Comparison of ENCODE assay signal across 8 cellular contexts in genomic region chr12:6538420-6539275, GRCh38. TPM values are rescaled to one million over a fixed set of nuclear protein-coding genes. Genes with fewer than 3 reads are reported as not detected.
DNase-seq lines count a peak whose midpoint lies in the region; ATAC-seq and TF ChIP-seq lines count a peak whose summit lies in the region.

No MANE protein-coding gene starts in this region.

- H3K9me2 ChIP-seq in OCI-LY7 (ENCODE audit: insufficient read depth, low read length): no peaks in the 10 kb centered on the region

- in situ Hi-C loops in gastrocnemius medialis (cut with MboI; ENCODE audit: low sequenced_read_pairs in 4 of 4): loop anchor here in 1 of 4 donors (25.0 kb wide), 1 partner anchor 126 kb away; no protein-coding TSS in a partner anchor

- no peaks in the 10 kb centered on the region for H3K27me3 Mint-ChIP-seq in activated CD4-positive, alpha-beta T cell treated with anti-CD3 and anti-CD28 coated beads for 36 hours

- no TSS peak for BruUV-seq in OCI-LY7 (replicated peaks; lab: Mats Ljungman, UMichigan)

- POLR2A ChIA-PET in activated CD4-positive, alpha-beta T cell treated with anti-CD3 and anti-CD28 coated beads for 36 hours (lab: Charles Lee): interaction anchor here (0.5 to 1.3 kb wide), 9 partner anchors 15 to 326 kb away, joined by 3 to 6 read pairs (median 4); partner anchors contain the start of genes MRPL51 and USP5
- POLR2A ChIA-PET in OCI-LY7 (lab: Charles Lee): interaction anchor here (0.6 to 1.7 kb wide), 6 partner anchors 8 to 393 kb away, joined by 3 to 6 read pairs (median 4); partner anchors contain the start of gene CD27

- ATAC-seq in activated CD4-positive, alpha-beta T cell treated with anti-CD3 and anti-CD28 coated beads for 36 hours: no peak
- no peak for ATAC-seq in gastrocnemius medialis

- peaks cover 41% of the 10 kb centered on the region for H3K36me3 Mint-ChIP-seq in activated CD4-positive, alpha-beta T cell treated with anti-CD3 and anti-CD28 coated beads for 36 hours (ENCODE audit: low read depth)

- H3K36me3 ChIP-seq in OCI-LY7 (ENCODE audit: insufficient read depth, low read length) (peaks cover 77% of the 10 kb centered on the region), gastrocnemius medialis (peaks cover 0 to 27% of the 10 kb centered on the region in 2 donors)

- peak; percentile 44 for DNase-seq in activated CD4-positive, alpha-beta T cell treated with anti-CD3 and anti-CD28 coated beads for 36 hours
- no peak for DNase-seq in activated CD4-positive, alpha-beta T cell treated with anti-CD3 and anti-CD28 coated beads for 4 hours
- DNase-seq in OCI-LY7 (ENCODE audit: low spot score): peak; percentile 48
- peak; percentile 69 for DNase-seq in cerebellar cortex (ENCODE audit: low spot score)
- peak in 1 of 2 donors; percentile 64 for DNase-seq in gastrocnemius medialis
- no peak for DNase-seq in NCI-H1436 treated with DMSO at 0.1 percent for 48 hours (lab: John Stamatoyannopoulos, UW)
- DNase-seq in NCI-H1105 (lab: John Stamatoyannopoulos, UW): no peak
- no peak for DNase-seq in mesenteric fat pad (ENCODE audit: low spot score)

- H3K9me3 ChIP-seq in OCI-LY7 (ENCODE audit: low read length): no peaks in the 10 kb centered on the region
- no peaks in the 10 kb centered on the region for H3K9me3 ChIP-seq in gastrocnemius medialis

- intact Hi-C loops in activated CD4-positive, alpha-beta T cell treated with anti-CD3 and anti-CD28 coated beads for 36 hours (cut with DNase I, micrococcal nuclease): loop anchor here in 1 of 2 experiments (1.0 to 10.0 kb wide), 4 partner anchors 17 to 1396 kb away; partner anchors contain the start of gene SLC2A3
- intact Hi-C loops in OCI-LY7 (cut with micrococcal nuclease; ENCODE audit: unreplicated experiment): loop anchor here (1.0 kb wide), 1 partner anchor 115 kb away; no protein-coding TSS in a partner anchor
- intact Hi-C loops in gastrocnemius medialis (cut with DNase I; ENCODE audit: low total_unique reads): loop anchor here (1.0 to 5.0 kb wide), 2 partner anchors 115 to 201 kb away; no protein-coding TSS in a partner anchor

- peak overlapping the region; percentile 97 for H3K27ac Mint-ChIP-seq in activated CD4-positive, alpha-beta T cell treated with anti-CD3 and anti-CD28 coated beads for 36 hours

- CTCF ChIA-PET in activated CD4-positive, alpha-beta T cell treated with anti-CD3 and anti-CD28 coated beads for 36 hours (lab: Charles Lee): interaction anchor here (0.5 to 9.4 kb wide), 20 partner anchors 8 to 378 kb away, joined by 3 to 141 read pairs (median 6); partner anchors contain the start of genes CDCA3, IFFO1, LTBR and MRPL51
- CTCF ChIA-PET in OCI-LY7 (lab: Charles Lee; ENCODE audit: unreplicated experiment): interaction anchor here (0.6 to 1.6 kb wide), 5 partner anchors 9 to 115 kb away, joined by 3 to 4 read pairs (median 3); no protein-coding TSS in a partner anchor

- H3K79me2 ChIP-seq in OCI-LY7 (ENCODE audit: insufficient read depth, low read depth, low read length): peaks cover 26% of the 10 kb centered on the region

- TF ChIP-seq POLR2A in gastrocnemius medialis (IDR thresholded peaks at IDR 0.05): peak in 1 of 2 donors; percentile 21

- H3K4me1 Mint-ChIP-seq in activated CD4-positive, alpha-beta T cell treated with anti-CD3 and anti-CD28 coated beads for 36 hours: peaks cover 53% of the 10 kb centered on the region

- TF ChIP-seq CTCF in OCI-LY7 (conservative IDR thresholded peaks at IDR 0.05; ENCODE audit: low read length): no peak
- TF ChIP-seq CTCF in gastrocnemius medialis (IDR thresholded peaks at IDR 0.05 in 4 of 5, conservative IDR thresholded peaks at IDR 0.05 in 1 of 5): no peak

- H3K9me3 Mint-ChIP-seq in activated CD4-positive, alpha-beta T cell treated with anti-CD3 and anti-CD28 coated beads for 36 hours (ENCODE audit: low read depth): no peaks in the 10 kb centered on the region

- H3K4me1 ChIP-seq in OCI-LY7 (ENCODE audit: insufficient read depth, low read length, poor library complexity, severe bottlenecking) (peaks cover 56% of the 10 kb centered on the region), gastrocnemius medialis (peaks cover 34 to 50% of the 10 kb centered on the region in 2 donors)

- no peaks in the 10 kb centered on the region for H3K27me3 ChIP-seq in gastrocnemius medialis

- H4K20me1 ChIP-seq in OCI-LY7 (ENCODE audit: insufficient read depth, low read length): peaks cover 11% of the 10 kb centered on the region; the same call in 1 of the 2 replicates

- H3K4me3 ChIP-seq in OCI-LY7 (ENCODE audit: low read depth, low read length, poor library complexity, severe bottlenecking): no peak overlapping the region
- H3K4me3 ChIP-seq in gastrocnemius medialis: no peak overlapping the region

- peak overlapping the region; percentile 93 for H3K4me2 ChIP-seq in OCI-LY7 (ENCODE audit: low read length)

- peak overlapping the region; percentile 98 for H3K4me3 Mint-ChIP-seq in activated CD4-positive, alpha-beta T cell treated with anti-CD3 and anti-CD28 coated beads for 36 hours

- H2AFZ ChIP-seq in OCI-LY7 (ENCODE audit: low read length): no peak overlapping the region

- H3K27ac ChIP-seq in OCI-LY7 (ENCODE audit: low read depth, low read length, poor library complexity, severe bottlenecking): peak overlapping the region; percentile 95
- peak overlapping the region; percentile 91 to 97 (median 96) for H3K27ac ChIP-seq in gastrocnemius medialis

RNA-seq across cellular contexts. Expression of gene GAPDH, which starts 4.3 kb away (rescaled TPM):
- 1,000 to 10,000 TPM; 7,289 to 9,770 TPM for total RNA-seq in activated CD4-positive, alpha-beta T cell treated with anti-CD3 and anti-CD28 coated beads for 36 hours
- total RNA-seq in OCI-LY7 (2014; rRNA removed; shearing (Covaris generic)): 3,369 and 3,801 TPM in 2 replicates
- total RNA-seq in OCI-LY7 (2022): 3,794 and 4,502 TPM in 2 replicates
- total RNA-seq in gastrocnemius medialis: over 10,000 TPM; 11,241 to 15,891 (median 13,472) TPM
- total RNA-seq in mesenteric fat pad: 1,402 TPM

RNA-seq across cellular contexts. Expression of gene IFFO1, which starts 17.2 kb away (rescaled TPM):
- 1 to 10 TPM; 8.1 to 8.4 TPM for total RNA-seq in activated CD4-positive, alpha-beta T cell treated with anti-CD3 and anti-CD28 coated beads for 36 hours
- total RNA-seq in OCI-LY7 (2014; rRNA removed; shearing (Covaris generic)): 16.9 and 25.4 TPM in 2 replicates
- total RNA-seq in OCI-LY7 (2022): 30.5 and 32.3 TPM in 2 replicates
- 10 to 100 TPM in 1 of 4 donors, 1 to 10 TPM in 3; 6.8 to 10.5 (median 8.3) TPM for total RNA-seq in gastrocnemius medialis
- 22.5 TPM for total RNA-seq in mesenteric fat pad

RNA-seq across cellular contexts. Expression of gene NOP2, which starts 29.4 kb away (rescaled TPM):
- 10 to 100 TPM; 93.2 to 97.1 TPM for total RNA-seq in activated CD4-positive, alpha-beta T cell treated with anti-CD3 and anti-CD28 coated beads for 36 hours
- 87.9 and 116 TPM in 2 replicates for total RNA-seq in OCI-LY7 (2014; rRNA removed; shearing (Covaris generic))
- total RNA-seq in OCI-LY7 (2022) (86.5 and 100 TPM in 2 replicates), gastrocnemius medialis (10 to 100 TPM; 25.7 to 63.3 (median 45.3) TPM), mesenteric fat pad (56.0 TPM)

RNA-seq across cellular contexts. Expression of gene NCAPD2, which starts 44.7 kb away (rescaled TPM):
- total RNA-seq in activated CD4-positive, alpha-beta T cell treated with anti-CD3 and anti-CD28 coated beads for 36 hours: 100 to 1,000 TPM; 199 to 210 TPM
- total RNA-seq in OCI-LY7 (2014; rRNA removed; shearing (Covaris generic)): 157 and 195 TPM in 2 replicates
- total RNA-seq in OCI-LY7 (2022) (225 and 267 TPM in 2 replicates), gastrocnemius medialis (100 to 1,000 TPM in 1 of 4 donors, 10 to 100 TPM in 3; 12.3 to 250 (median 13.3) TPM), mesenteric fat pad (12.8 TPM)

RNA-seq across cellular contexts. Expression of gene MRPL51, which starts 45.6 kb away (rescaled TPM):
- 100 to 1,000 TPM; 232 to 275 TPM for total RNA-seq in activated CD4-positive, alpha-beta T cell treated with anti-CD3 and anti-CD28 coated beads for 36 hours
- total RNA-seq in OCI-LY7 (2014; rRNA removed; shearing (Covaris generic)): 152 and 164 TPM in 2 replicates
- total RNA-seq in OCI-LY7 (2022) (280 and 338 TPM in 2 replicates), gastrocnemius medialis (100 to 1,000 TPM in 3 of 4 donors, 10 to 100 TPM in 1; 76.6 to 147 (median 124) TPM), mesenteric fat pad (116 TPM)

Comparison
In these comparisons a context has a peak if more than half of its experiments do, and no peak if none do; other contexts are left out.
1. DNase-seq: peak in activated CD4-positive, alpha-beta T cell treated with anti-CD3 and anti-CD28 coated beads for 36 hours (single experiment), OCI-LY7 (single experiment) and cerebellar cortex (single experiment); none in activated CD4-positive, alpha-beta T cell treated with anti-CD3 and anti-CD28 coated beads for 4 hours (0 of 2), NCI-H1436 treated with DMSO at 0.1 percent for 48 hours (single experiment), NCI-H1105 (single experiment) and mesenteric fat pad (single experiment).